8 cellular contexts compared by ENCODE assay signal in the genomic region with DNA sequence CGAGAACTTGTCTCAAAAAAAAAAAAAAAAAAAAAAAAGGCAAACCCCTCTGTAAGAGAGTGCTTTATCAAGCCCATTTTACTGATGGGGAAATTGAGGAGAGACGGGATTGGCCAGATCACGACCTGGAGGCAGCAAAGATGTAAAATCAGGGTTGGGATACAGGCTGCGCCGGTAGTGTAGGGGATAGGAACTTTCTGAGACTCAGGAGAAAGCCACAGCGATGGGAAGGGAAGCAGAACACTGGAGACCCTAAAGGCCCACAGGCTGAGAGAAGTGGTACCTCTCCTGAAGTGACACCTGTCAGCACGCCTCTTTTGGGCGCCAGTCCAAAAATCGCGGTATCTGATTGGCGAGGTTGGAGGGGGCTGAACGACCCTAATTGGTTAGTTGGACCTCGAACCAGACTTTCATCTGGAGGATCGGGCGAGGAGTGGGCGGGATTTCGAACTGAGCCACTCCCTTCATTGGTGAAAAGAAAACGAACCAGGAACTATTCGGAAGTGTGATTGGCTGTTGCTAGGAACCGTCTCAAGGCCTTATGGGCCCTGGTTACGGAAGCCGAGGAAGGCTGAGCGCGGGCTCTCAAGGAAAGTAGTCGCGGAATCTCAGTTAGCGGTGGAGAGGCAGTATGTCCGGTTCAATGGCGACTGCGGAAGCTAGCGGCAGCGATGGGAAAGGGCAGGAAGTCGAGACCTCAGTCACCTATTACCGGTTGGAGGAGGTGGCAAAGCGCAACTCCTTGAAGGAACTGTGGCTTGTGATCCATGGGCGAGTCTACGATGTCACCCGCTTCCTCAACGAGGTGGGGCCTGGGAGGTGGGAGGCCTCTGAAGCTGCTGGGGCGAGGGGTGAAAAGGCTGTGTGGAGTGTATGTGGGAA. TPM values are rescaled to one million over a fixed set of nuclear protein-coding genes. Genes with fewer than 3 reads are reported as not detected.
A peak's percentile ranks its signal among the peaks of the same experiment; 100 is the strongest.
DNase-seq lines count a peak whose midpoint lies in the region; ATAC-seq, FAIRE-seq and TF ChIP-seq lines count a peak whose summit lies in the region.

A gene with protein sequence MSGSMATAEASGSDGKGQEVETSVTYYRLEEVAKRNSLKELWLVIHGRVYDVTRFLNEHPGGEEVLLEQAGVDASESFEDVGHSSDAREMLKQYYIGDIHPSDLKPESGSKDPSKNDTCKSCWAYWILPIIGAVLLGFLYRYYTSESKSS (plus strand): TSS at position 567 of the 882 bp plus-strand sequence. CDS start 65 bp downstream, at position 632.

- H3K27me3 ChIP-seq in keratinocyte (ENCODE audit: control insufficient read depth, extremely low read depth, insufficient read depth, low read length) = no peaks in the 10 kb centered on the region

- H3K79me2 ChIP-seq in keratinocyte (ENCODE audit: control insufficient read depth, insufficient read depth, low read length) = peaks cover 48% of the 10 kb centered on the region

- H3K27ac ChIP-seq in keratinocyte (ENCODE audit: control insufficient read depth, insufficient read depth, low read length) = peak within 1 kb of the TSS; percentile 80

- TF ChIP-seq CTCF in AG10803 (conservative IDR thresholded peaks at IDR 0.05; ENCODE audit: low read length) = no peak; the same call in 1 of the 2 replicates
- TF ChIP-seq CTCF in keratinocyte (optimal IDR thresholded peaks at IDR 0.05 in 1 of 3, IDR thresholded peaks at IDR 0.05 in 1 of 3, conservative IDR thresholded peaks at IDR 0.05 in 1 of 3; ENCODE audit: extremely low read depth in 1 of 3, insufficient read depth in 2 of 3, low read length in 3 of 3) = peak in 2 of 3 experiments; percentile 18 to 24

- H3K4me1 ChIP-seq in keratinocyte (ENCODE audit: control insufficient read depth, extremely low read depth, insufficient read depth, low read length) = peaks cover 9% of the 10 kb centered on the region

- H4K20me1 ChIP-seq in keratinocyte (ENCODE audit: control insufficient read depth, extremely low read depth, insufficient read depth, low read length) = no peaks in the 10 kb centered on the region

- peak; percentile 94 for ATAC-seq in GM19043 (IDR thresholded peaks at IDR 0.05; ENCODE audit: low read depth, unreplicated experiment)
- ATAC-seq in HG03378 (IDR thresholded peaks at IDR 0.05; ENCODE audit: unreplicated experiment) = peak; percentile 93

- no peaks in the 10 kb centered on the region for H3K9me1 ChIP-seq in keratinocyte (ENCODE audit: control insufficient read depth, extremely low read depth, insufficient read depth, low read length)

- peaks cover 2% of the 10 kb centered on the region for H3K9me3 ChIP-seq in keratinocyte (ENCODE audit: control insufficient read depth, low read depth, low read length)

- H3K36me3 ChIP-seq in keratinocyte (ENCODE audit: control insufficient read depth in 2 of 2, extremely low read depth in 1 of 2, insufficient read depth in 2 of 2, low read length in 2 of 2) = peaks cover 8 to 19% of the 10 kb centered on the region in 2 experiments

- peak; percentile 90 for FAIRE-seq in keratinocyte (lab: Jason Lieb, UNC)

- DNase-seq in AG10803 (ENCODE audit: low read depth) (peak; percentile 97), NCI-H460 (ENCODE audit: extremely low read depth, low read depth) (peak; percentile 95), cerebellar nuclear complex (lab: John Stamatoyannopoulos, UW) (peak; percentile 71 to 93), keratinocyte (ENCODE audit: low read depth, low spot score) (peak; percentile 71)
- peak; percentile 91 for DNase-seq in activated CD4-positive, CD25-positive, alpha-beta regulatory T cell treated with anti-CD3 and anti-CD28 coated beads, Interleukin-2, amount 50 U/mL, for 72 hours
- DNase-seq in stimulated activated CD4-positive, alpha-beta T cell treated with anti-CD3 and anti-CD28 coated beads, Interleukin-15, amount 100 ng/mL, for 1 hour (ENCODE audit: low read depth in 1 of 2, low spot score in 1 of 2) = peak; percentile 85 to 91

- peak within 1 kb of the TSS; percentile 89 for H3K9ac ChIP-seq in keratinocyte (ENCODE audit: control insufficient read depth, extremely low read depth, insufficient read depth, low read length)

- dilution Hi-C loops in keratinocyte (cut with MboI; ENCODE audit: extremely low pct_ligation_motif_present, low sequenced_read_pairs) = no loop called here

- H3K4me3 ChIP-seq in AG10803 (ENCODE audit: low read length) (peak within 1 kb of the TSS; percentile 100), keratinocyte (ENCODE audit: control insufficient read depth in 2 of 3, extremely low read depth in 1 of 3, insufficient read depth in 2 of 3, low read depth in 1 of 3, low read length in 3 of 3) (peak within 1 kb of the TSS; percentile 59 to 95 (median 73))

- peak within 1 kb of the TSS; percentile 95 for H2AFZ ChIP-seq in keratinocyte (ENCODE audit: control insufficient read depth, low read length)

- H3K4me2 ChIP-seq in keratinocyte (ENCODE audit: control insufficient read depth, extremely low read depth, insufficient read depth, low read depth, low read length) = peak within 1 kb of the TSS; percentile 69

RNA-seq across cellular contexts. Expression of the gene that starts here (rescaled TPM):
- total RNA-seq in NCI-H460 (2014; rRNA removed; shearing (Covaris generic)) = 79.3 and 107 TPM in 2 replicates
- polyA plus RNA-seq in NCI-H460 (2014; cell fraction: nucleus; rRNA removed) = 33.5 and 41.9 TPM in 2 replicates
- 204 to 287 TPM (median 246 TPM) in 3 replicates for polyA plus RNA-seq in keratinocyte
- polyA plus RNA-seq in keratinocyte (2011; ENCODE audit: low read depth) = 9.4 TPM
- 150 and 279 TPM in 2 replicates for polyA plus RNA-seq in keratinocyte (2011; cell fraction: cytosol; rRNA removed)
- 137 and 147 TPM in 2 replicates for polyA plus RNA-seq in keratinocyte (2011; cell fraction: nucleus; rRNA removed)
- polyA plus RNA-seq in keratinocyte (2012; ENCODE audit: low replicate concordance) = 46.9 and 123 TPM in 2 replicates
- 123 to 200 TPM (median 142 TPM) in 3 replicates for polyA minus RNA-seq in keratinocyte
- 48.9 TPM for polyA minus RNA-seq in keratinocyte (2011; cell fraction: cytosol; rRNA and poly(A)+ RNA removed)
- 39.4 and 68.7 TPM in 2 replicates for polyA minus RNA-seq in keratinocyte (2011; cell fraction: nucleus; rRNA and poly(A)+ RNA removed)

Comparison
In these comparisons a context has a peak if more than half of its experiments do, and no peak if none do; other contexts are left out.
1. Peak in every context shown above with its lines: DNase-seq, ATAC-seq, H3K4me3 ChIP-seq and H3K27ac ChIP-seq.